Comparison of ENCODE assay signal across 14 cellular contexts in the genomic region with DNA sequence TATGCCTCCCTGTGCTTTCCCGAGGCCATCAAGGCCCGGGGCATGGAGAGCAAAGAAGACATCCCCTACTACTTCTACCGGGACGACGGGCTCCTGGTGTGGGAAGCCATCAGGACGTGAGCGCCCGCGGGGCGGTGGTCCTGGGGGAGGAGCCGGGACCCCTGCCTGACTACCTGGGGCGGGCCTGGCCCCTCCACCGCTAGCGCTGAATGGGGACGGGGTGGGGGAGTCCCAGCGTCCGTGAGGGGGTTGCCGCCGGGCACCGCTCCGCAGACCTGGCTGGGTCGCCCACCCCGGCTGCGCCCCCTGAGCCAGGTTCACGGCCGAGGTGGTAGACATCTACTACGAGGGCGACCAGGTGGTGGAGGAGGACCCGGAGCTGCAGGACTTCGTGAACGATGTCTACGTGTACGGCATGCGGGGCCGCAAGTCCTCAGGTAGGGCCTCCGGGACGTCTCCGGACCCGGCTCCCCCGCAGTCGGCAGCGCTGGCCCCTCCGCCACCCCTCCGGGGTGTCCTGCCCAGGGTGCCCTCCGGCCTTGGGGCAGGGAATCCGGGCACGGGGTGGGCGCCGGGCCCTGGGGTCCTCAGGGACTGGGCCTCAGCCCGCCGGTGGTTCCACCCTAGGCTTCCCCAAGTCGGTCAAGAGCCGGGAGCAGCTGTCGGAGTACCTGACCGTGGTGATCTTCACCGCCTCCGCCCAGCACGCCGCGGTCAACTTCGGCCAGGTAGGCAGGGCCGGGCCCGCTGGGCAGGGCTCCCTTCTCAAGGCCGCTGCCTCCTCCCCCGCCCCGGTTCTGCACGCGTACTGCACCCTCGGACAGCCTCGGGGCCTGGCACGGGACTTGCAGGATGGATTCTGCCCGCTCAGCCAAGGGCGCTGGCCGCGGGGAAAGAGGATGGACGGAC.
"Had no signal": no experiment of that assay in that cellular context is flagged by ENCODE, and none has a peak within 500 bp of the region (broad histone marks: within the 10 kb centered on the region; RNA-seq: fewer than 3 reads in every experiment).

No MANE protein-coding gene starts in this region.

- ATAC-seq: foreskin keratinocyte, natural killer cell, pancreas had no signal

- DNase-seq: activated naive CD4-positive, alpha-beta T cell treated with anti-CD3 and anti-CD28 coated beads, Interleukin-2, amount 10 ng/mL, durations not matched to agents 7 days and 5 days; effector CD4-positive, alpha-beta T cell; foreskin keratinocyte; immature natural killer cell; left ventricle myocardium inferior; mammary epithelial cell; natural killer cell; sigmoid colon; stimulated activated CD4-positive, alpha-beta T cell treated with anti-CD3 and anti-CD28 coated beads, Interleukin-2, amount 100 ng/mL, for 48 hours; stimulated activated CD8-positive, alpha-beta memory T cell treated with anti-CD3 and anti-CD28 coated beads, Interleukin-4, amount 100 ng/mL, for 48 hours; stimulated activated naive CD4-positive, alpha-beta T cell treated with Interleukin-2 at 50 U/mL for 16 hours; T1000; thyroid gland had no signal

- H3K27me3 ChIP-seq: foreskin keratinocyte, pancreas, thyroid gland had no signal

- H3K4me1 ChIP-seq: foreskin keratinocyte, sigmoid colon, thyroid gland had no signal

- H3K9me3 ChIP-seq: left ventricle myocardium inferior, pancreas, sigmoid colon, thyroid gland had no signal

- H3K36me3 ChIP-seq: left ventricle myocardium inferior, pancreas, sigmoid colon, thyroid gland had no signal

- H3K27ac ChIP-seq: foreskin keratinocyte, left ventricle myocardium inferior, pancreas, sigmoid colon, thyroid gland had no signal

- H3K4me3 ChIP-seq: left ventricle myocardium inferior, pancreas, sigmoid colon, thyroid gland had no signal
